In genomic region chr4:2814627-2815026, GRCh38 we compare ENCODE assay signal across 21 cellular contexts. TPM values are rescaled to one million over a fixed set of nuclear protein-coding genes. Genes with fewer than 3 reads are reported as not detected.
DNase-seq lines count a peak whose midpoint lies in the region; ATAC-seq, FAIRE-seq and TF ChIP-seq lines count a peak whose summit lies in the region.
"Had no signal": no experiment of that assay in that cellular context is flagged by ENCODE, and none has a peak within 500 bp of the region (broad histone marks: within the 10 kb centered on the region; RNA-seq: fewer than 3 reads in every experiment).

No MANE protein-coding gene starts in this region.

- H3K27me3 Mint-ChIP-seq in activated T-cell treated with anti-CD3 and anti-CD28 coated beads, Interleukin-2, amount 50 U/mL, for 24 hours, result no peaks in the 10 kb centered on the region

- CTCF ChIA-PET in RWPE1 (lab: Yijun Ruan, JAX), result interaction anchor here (0.6 kb wide), 1 partner anchor 292 kb away, joined by 5 read pairs; no protein-coding TSS in a partner anchor
- CTCF ChIA-PET in GM12878 (lab: Yijun Ruan, JAX), result interaction anchor here (1.1 kb wide), 1 partner anchor 56 kb away, joined by 3 read pairs; no protein-coding TSS in a partner anchor

- FAIRE-seq in GM12878 (lab: Jason Lieb, UNC), result no peak
- FAIRE-seq: H1 had no signal

- peaks cover 63% of the 10 kb centered on the region for H3K4me1 Mint-ChIP-seq in activated T-cell treated with anti-CD3 and anti-CD28 coated beads, Interleukin-2, amount 50 U/mL, for 24 hours (ENCODE audit: low read depth)
- peaks cover 80% of the 10 kb centered on the region for H3K4me1 Mint-ChIP-seq in stimulated activated effector memory CD8-positive, alpha-beta T cell treated with anti-CD3 and anti-CD28 coated beads, Interleukin-12 subunit alpha, Interleukin-12 subunit beta, amount 100 ng/mL, for 72 hours

- no peaks in the 10 kb centered on the region for H3K36me3 ChIP-seq in GM12878 (ENCODE audit: control insufficient read depth in 2 of 2, insufficient read depth in 2 of 2, low read length in 1 of 2)
- H3K36me3 ChIP-seq: Peyer's patch, SJSA1 had no signal

- TF ChIP-seq POLR2A in GM12878 (IDR thresholded peaks at IDR 0.05; ENCODE audit: low read depth, low read length), result no peak

- H4K20me1 ChIP-seq in GM12878 (ENCODE audit: control insufficient read depth, insufficient read depth), result peaks cover 2% of the 10 kb centered on the region; the same call in 1 of the 2 replicates

- RAD21 ChIA-PET in GM12878 (lab: Charles Lee; ENCODE audit: unreplicated experiment), result interaction anchor here (1.1 kb wide), 1 partner anchor 119 kb away, joined by 3 read pairs; no protein-coding TSS in a partner anchor

- WGBS in GM12878 (ENCODE audit: insufficient coverage, insufficient replicate concordance, low lambda C conversion rate, missing lambda C conversion rate), result 84% methylated on average over 4 of the region's 4 CpGs

- H3K4me3 Mint-ChIP-seq in activated T-cell treated with anti-CD3 and anti-CD28 coated beads, Interleukin-2, amount 50 U/mL, for 24 hours, result peak overlapping the region; percentile 94
- H3K4me3 Mint-ChIP-seq in stimulated activated effector memory CD8-positive, alpha-beta T cell treated with anti-CD3 and anti-CD28 coated beads, Interleukin-12 subunit alpha, Interleukin-12 subunit beta, amount 100 ng/mL, for 72 hours, result peak overlapping the region; percentile 98

- H3K36me3 Mint-ChIP-seq in activated T-cell treated with anti-CD3 and anti-CD28 coated beads, Interleukin-2, amount 50 U/mL, for 24 hours (ENCODE audit: low read depth), result peaks cover 59% of the 10 kb centered on the region
- peaks cover 40% of the 10 kb centered on the region for H3K36me3 Mint-ChIP-seq in stimulated activated effector memory CD8-positive, alpha-beta T cell treated with anti-CD3 and anti-CD28 coated beads, Interleukin-12 subunit alpha, Interleukin-12 subunit beta, amount 100 ng/mL, for 72 hours

- SMC1A ChIA-PET in GM12878 (lab: Charles Lee; ENCODE audit: uncharacterized antibody, unreplicated experiment), result interaction anchor here (1.2 kb wide), 1 partner anchor 123 kb away, joined by 3 read pairs; no protein-coding TSS in a partner anchor

- POLR2A ChIA-PET in RWPE1 (lab: Yijun Ruan, JAX; ENCODE audit: low non-redundant PET), result no interaction called here
- POLR2A ChIA-PET in GM12878 (lab: Charles Lee), result interaction anchor here (0.5 to 1.3 kb wide), 3 partner anchors 23 to 373 kb away, joined by 3 to 6 read pairs (median 5); no protein-coding TSS in a partner anchor

- peak overlapping the region; percentile 29 for H3K27ac Mint-ChIP-seq in activated T-cell treated with anti-CD3 and anti-CD28 coated beads, Interleukin-2, amount 50 U/mL, for 24 hours
- H3K27ac Mint-ChIP-seq in stimulated activated effector memory CD8-positive, alpha-beta T cell treated with anti-CD3 and anti-CD28 coated beads, Interleukin-12 subunit alpha, Interleukin-12 subunit beta, amount 100 ng/mL, for 72 hours, result peak overlapping the region; percentile 91
- H3K27ac Mint-ChIP-seq: nephron had no signal

- 0 out of 2 replicates have a peak overlapping the region, but pooled peaks have one; percentile 97 for H3K4me3 ChIP-seq in GM12878
- H3K4me3 ChIP-seq: Peyer's patch, SJSA1 had no signal

- no peak overlapping the region for H2AFZ ChIP-seq in GM12878 (ENCODE audit: control insufficient read depth, low read depth, low read length)
- H2AFZ ChIP-seq: parathyroid adenoma had no signal

- peaks cover 52% of the 10 kb centered on the region for H3K4me1 ChIP-seq in GM12878 (ENCODE audit: control insufficient read depth, insufficient read depth, low read length)

- no peak for DNase-seq in activated T-cell treated with anti-CD3 and anti-CD28 coated beads, Interleukin-2, amount 50 U/mL, for 24 hours
- no peak for DNase-seq in activated T-cell treated with anti-CD3 and anti-CD28 coated beads, Interleukin-2, amount 50 U/mL, for 1 hour
- DNase-seq in RWPE1 (ENCODE audit: low spot score), result no peak
- no peak for DNase-seq in GM12878 (ENCODE audit: low read depth, low spot score)
- no peak for DNase-seq in stimulated activated effector memory CD8-positive, alpha-beta T cell treated with anti-CD3 and anti-CD28 coated beads, Interleukin-12 subunit alpha, Interleukin-12 subunit beta, amount 100 ng/mL, for 72 hours (ENCODE audit: low spot score in 2 of 2)
- no peak for DNase-seq in cerebellar cortex (ENCODE audit: low spot score)
- no peak for DNase-seq in stimulated activated CD4-positive, alpha-beta T cell treated with anti-CD3 and anti-CD28 coated beads, Interleukin-4, amount 100 ng/mL, for 24 hours
- DNase-seq: amniotic stem cell, C1 segment of cervical spinal cord, mammary epithelial cell, MM.1S, NCI-H1417 treated with DMSO at 0.1 percent for 48 hours, NCI-H510A treated with DMSO at 0.1 percent for 48 hours, right cardiac atrium, WERI-Rb-1 had no signal

- peaks cover 59% of the 10 kb centered on the region for H3K79me2 ChIP-seq in GM12878 (ENCODE audit: control insufficient read depth, insufficient read depth, low read length)
- H3K79me2 ChIP-seq: parathyroid adenoma had no signal

- H3K4me2 ChIP-seq in GM12878 (ENCODE audit: control insufficient read depth, insufficient read depth), result peak overlapping the region; percentile 99; the same call in 1 of the 2 replicates

- in situ Hi-C loops in GM12878 (cut with MboI), result no loop called here

- H3K9me3 Mint-ChIP-seq in activated T-cell treated with anti-CD3 and anti-CD28 coated beads, Interleukin-2, amount 50 U/mL, for 24 hours, result peaks cover 2% of the 10 kb centered on the region
- H3K9me3 Mint-ChIP-seq in stimulated activated effector memory CD8-positive, alpha-beta T cell treated with anti-CD3 and anti-CD28 coated beads, Interleukin-12 subunit alpha, Interleukin-12 subunit beta, amount 100 ng/mL, for 72 hours, result no peaks in the 10 kb centered on the region

- H3K27ac ChIP-seq in RWPE1, result peak overlapping the region; percentile 34
- peak overlapping the region; percentile 29; the same call in 1 of the 2 replicates for H3K27ac ChIP-seq in GM12878 (ENCODE audit: control insufficient read depth, insufficient read depth)
- H3K27ac ChIP-seq: parathyroid adenoma, SJSA1, WERI-Rb-1 had no signal

- H3K9ac ChIP-seq in GM12878 (ENCODE audit: control insufficient read depth, insufficient read depth, low read length), result no peak overlapping the region
- H3K9ac ChIP-seq: parathyroid adenoma had no signal

- H3K27me3 ChIP-seq in GM12878 (replicated peaks in 1 of 2; ENCODE audit: control insufficient read depth in 2 of 2, insufficient read depth in 2 of 2, low read length in 1 of 2), result no peaks in the 10 kb centered on the region
- H3K27me3 ChIP-seq: Peyer's patch, SJSA1 had no signal

- TF ChIP-seq CTCF in RWPE1 (conservative IDR thresholded peaks at IDR 0.05; ENCODE audit: low read depth) (no peak), GM12878 (IDR thresholded peaks at IDR 0.05 in 2 of 3, conservative IDR thresholded peaks at IDR 0.05 in 1 of 3; ENCODE audit: control insufficient read depth in 2 of 3, extremely low read depth in 1 of 3, insufficient read depth in 1 of 3, low read depth in 3 of 3, low read length in 3 of 3) (no peak)

- no peaks in the 10 kb centered on the region for H3K9me3 ChIP-seq in GM12878 (replicated peaks; ENCODE audit: control insufficient read depth, insufficient read depth, low read length)
- H3K9me3 ChIP-seq: Peyer's patch, SJSA1 had no signal

- TF ChIP-seq EP300 in GM12878 (IDR thresholded peaks at IDR 0.05; ENCODE audit: borderline replicate concordance in 1 of 2, control insufficient read depth in 1 of 2, low read depth in 2 of 2, low read length in 2 of 2), result no peak

- no peak for ATAC-seq in GM12878
- ATAC-seq in stimulated activated effector memory CD8-positive, alpha-beta T cell treated with anti-CD3 and anti-CD28 coated beads, Interleukin-12 subunit alpha, Interleukin-12 subunit beta, amount 100 ng/mL, for 72 hours, result no peak
- no peak for ATAC-seq in GM19023 (IDR thresholded peaks at IDR 0.05; ENCODE audit: unreplicated experiment)
- ATAC-seq: right cardiac atrium had no signal

- no peak for TF ChIP-seq RAD21 in GM12878 (IDR thresholded peaks at IDR 0.05; ENCODE audit: insufficient read depth, low read depth, low read length)

- no TSS peak for BruUV-seq in GM12878 (replicated peaks; lab: Mats Ljungman, UMichigan)

- intact Hi-C loops in GM12878 (cut with micrococcal nuclease; ENCODE audit: unreplicated experiment), result loop anchor here (5.0 kb wide), 1 partner anchor 52 kb away; no protein-coding TSS in a partner anchor

RNA-seq across cellular contexts. Expression of gene SH3BP2, which starts 21.7 kb away (rescaled TPM):
- total RNA-seq in GM12878 (2013; cell fraction: nucleolus; rRNA removed), result 275 and 349 TPM in 2 replicates
- total RNA-seq in GM12878 (2014; rRNA removed) (35.5 and 40.9 TPM in 2 replicates), GM12878 (2014; rRNA removed; fragmentation: Illumina TruSeq; extraction: Trizol) (17.5 and 19.0 TPM in 2 replicates), GM12878 (2021) (51.1 and 61.8 TPM in 2 replicates)
- 9.0 TPM for polyA plus RNA-seq in GM12878 (2011; ENCODE audit: low read depth)
- polyA plus RNA-seq in GM12878 (2011; rRNA removed) (18.0 and 37.1 TPM in 2 replicates), GM12878 (2014; fragmentation: Illumina TruSeq; extraction: Trizol) (7.8 and 18.3 TPM in 2 replicates), GM12878 (2014; fragmentation: Nextera tagmentation; extraction: Ambion mirVana) (1 to 10 TPM; 1.1 TPM), GM12878 (2014; rRNA removed) (54.7 and 57.8 TPM in 2 replicates), GM12878 (2016; fragmentation: Nextera tagmentation; extraction: Ambion mirVana) (10 to 100 TPM; 23.0 to 24.8 TPM)
- polyA plus RNA-seq in GM12878 (2011; cell fraction: cytosol; rRNA removed), result 35.7 and 42.6 TPM in 2 replicates
- polyA plus RNA-seq in GM12878 (2011; cell fraction: nucleus; rRNA removed), result 270 and 290 TPM in 2 replicates
- 30.0 and 35.3 TPM in 2 replicates for polyA plus RNA-seq in GM12878 (2012)
- polyA minus RNA-seq in GM12878 (2011; rRNA and poly(A)+ RNA removed), result 72.7 and 138 TPM in 2 replicates
- polyA minus RNA-seq in GM12878 (2011; cell fraction: cytosol; rRNA and poly(A)+ RNA removed), result 8.9 and 18.7 TPM in 2 replicates
- 47.3 and 86.5 TPM in 2 replicates for polyA minus RNA-seq in GM12878 (2011; cell fraction: nucleus; rRNA and poly(A)+ RNA removed)

RNA-seq across cellular contexts. Expression of gene ADD1, which starts 29.0 kb away (rescaled TPM):
- 321 and 355 TPM in 2 replicates for total RNA-seq in GM12878 (2013; cell fraction: nucleolus; rRNA removed)
- total RNA-seq in GM12878 (2014; rRNA removed), result 128 and 136 TPM in 2 replicates
- 65.6 and 70.1 TPM in 2 replicates for total RNA-seq in GM12878 (2014; rRNA removed; fragmentation: Illumina TruSeq; extraction: Trizol)
- total RNA-seq in GM12878 (2021), result 182 and 183 TPM in 2 replicates
- polyA plus RNA-seq in GM12878 (2011; ENCODE audit: low read depth), result 61.6 TPM
- 75.4 and 93.5 TPM in 2 replicates for polyA plus RNA-seq in GM12878 (2011; rRNA removed)
- 103 and 152 TPM in 2 replicates for polyA plus RNA-seq in GM12878 (2011; cell fraction: cytosol; rRNA removed)
- polyA plus RNA-seq in GM12878 (2011; cell fraction: nucleus; rRNA removed), result 199 and 226 TPM in 2 replicates
- 119 and 148 TPM in 2 replicates for polyA plus RNA-seq in GM12878 (2012)
- 97.2 and 107 TPM in 2 replicates for polyA plus RNA-seq in GM12878 (2014; fragmentation: Illumina TruSeq; extraction: Trizol)
- 10 to 100 TPM; 21.6 to 50.2 TPM for polyA plus RNA-seq in GM12878 (2014; fragmentation: Nextera tagmentation; extraction: Ambion mirVana)
- polyA plus RNA-seq in GM12878 (2014; rRNA removed), result 113 and 126 TPM in 2 replicates
- 100 to 1,000 TPM; 113 to 116 TPM for polyA plus RNA-seq in GM12878 (2016; fragmentation: Nextera tagmentation; extraction: Ambion mirVana)
- polyA minus RNA-seq in GM12878 (2011; rRNA and poly(A)+ RNA removed), result 79.6 and 95.6 TPM in 2 replicates
- 36.4 and 43.2 TPM in 2 replicates for polyA minus RNA-seq in GM12878 (2011; cell fraction: cytosol; rRNA and poly(A)+ RNA removed)
- polyA minus RNA-seq in GM12878 (2011; cell fraction: nucleus; rRNA and poly(A)+ RNA removed), result 57.1 and 78.0 TPM in 2 replicates

RNA-seq across cellular contexts. Expression of gene TNIP2, which starts 58.5 kb away (rescaled TPM):
- total RNA-seq in GM12878 (2013; cell fraction: nucleolus; rRNA removed), result 48.2 and 58.3 TPM in 2 replicates
- total RNA-seq in GM12878 (2014; rRNA removed), result 55.0 and 59.8 TPM in 2 replicates
- 29.1 and 29.8 TPM in 2 replicates for total RNA-seq in GM12878 (2014; rRNA removed; fragmentation: Illumina TruSeq; extraction: Trizol)
- 62.9 and 64.8 TPM in 2 replicates for total RNA-seq in GM12878 (2021)
- 29.9 TPM for polyA plus RNA-seq in GM12878 (2011; ENCODE audit: low read depth)
- 27.9 and 42.0 TPM in 2 replicates for polyA plus RNA-seq in GM12878 (2011; rRNA removed)
- 41.0 and 63.7 TPM in 2 replicates for polyA plus RNA-seq in GM12878 (2011; cell fraction: cytosol; rRNA removed)
- polyA plus RNA-seq in GM12878 (2011; cell fraction: nucleus; rRNA removed), result 126 and 142 TPM in 2 replicates
- polyA plus RNA-seq in GM12878 (2012), result 48.8 and 57.0 TPM in 2 replicates
- 7.1 and 21.4 TPM in 2 replicates for polyA plus RNA-seq in GM12878 (2014; fragmentation: Illumina TruSeq; extraction: Trizol)
- 1 to 10 TPM; 1.4 to 3.4 TPM for polyA plus RNA-seq in GM12878 (2014; fragmentation: Nextera tagmentation; extraction: Ambion mirVana)
- 64.9 and 68.5 TPM in 2 replicates for polyA plus RNA-seq in GM12878 (2014; rRNA removed)
- 10 to 100 TPM; 49.1 to 59.0 TPM for polyA plus RNA-seq in GM12878 (2016; fragmentation: Nextera tagmentation; extraction: Ambion mirVana)
- polyA minus RNA-seq in GM12878 (2011; rRNA and poly(A)+ RNA removed), result 19.1 and 31.1 TPM in 2 replicates
- 13.6 and 13.8 TPM in 2 replicates for polyA minus RNA-seq in GM12878 (2011; cell fraction: cytosol; rRNA and poly(A)+ RNA removed)
- polyA minus RNA-seq in GM12878 (2011; cell fraction: nucleus; rRNA and poly(A)+ RNA removed), result 17.2 and 30.8 TPM in 2 replicates
